Comparison of ENCODE assay signal across 8 cellular contexts in the genomic region with DNA sequence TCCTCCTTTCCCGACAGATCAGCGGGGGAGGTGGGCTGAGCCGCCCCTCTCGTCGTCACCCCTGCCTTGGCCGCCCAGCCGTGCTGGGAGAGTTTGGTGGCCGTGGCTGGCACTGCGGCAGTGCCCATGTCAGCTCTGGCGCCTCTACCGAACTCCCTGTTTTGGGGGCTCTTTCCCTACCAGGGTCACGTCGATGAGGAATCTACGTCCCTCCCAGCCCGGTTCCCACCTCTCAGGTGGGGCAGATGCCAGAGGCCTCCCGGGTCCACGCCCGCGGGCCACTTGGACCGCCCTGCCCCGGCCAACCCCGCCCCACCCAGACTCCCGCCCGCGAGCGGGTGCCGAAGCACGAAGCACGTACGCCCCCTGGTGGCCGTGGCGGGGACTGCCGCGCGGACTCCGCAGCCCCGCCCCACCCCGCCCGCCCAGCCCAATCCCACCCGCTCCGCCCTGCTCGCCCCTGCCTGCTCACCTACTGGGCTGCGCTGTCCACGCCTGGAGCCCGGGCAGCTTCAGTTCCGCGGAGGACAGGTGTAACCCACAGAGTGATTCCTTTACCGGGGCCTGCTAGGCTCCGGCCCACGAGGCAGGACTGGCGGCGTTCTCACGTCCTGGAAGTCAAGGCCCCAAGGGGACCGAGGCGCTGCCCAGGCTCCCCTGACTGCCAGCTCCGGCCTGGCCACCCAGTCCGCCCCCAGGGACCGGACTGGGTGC.
DNase-seq lines count a peak whose midpoint lies in the region; ATAC-seq and TF ChIP-seq lines count a peak whose summit lies in the region.

No MANE protein-coding gene starts in this region.

- POLR2A ChIA-PET in A673 (lab: Charles Lee; ENCODE audit: low non-redundant PET), result no interaction called here

- ATAC-seq in GM18517 (IDR thresholded peaks at IDR 0.05; ENCODE audit: unreplicated experiment) (peak; percentile 59), HG03039 (IDR thresholded peaks at IDR 0.05; ENCODE audit: unreplicated experiment) (peak; percentile 80)

- H3K27ac ChIP-seq in A673 (ENCODE audit: low read depth, low read length, poor library complexity, severe bottlenecking) (no peak overlapping the region), layer of hippocampus (ENCODE audit: low read depth, low read length) (peak overlapping the region; percentile 38)

- CTCF ChIA-PET in A673 (lab: Charles Lee), result interaction anchor here (0.5 to 1.7 kb wide), 7 partner anchors 132 to 458 kb away, joined by 3 to 6 read pairs (median 4); no protein-coding TSS in a partner anchor

- H3K4me1 ChIP-seq in A673 (ENCODE audit: insufficient read depth, low read length, poor library complexity, severe bottlenecking), result peaks cover 10% of the 10 kb centered on the region

- intact Hi-C loops in A673 (cut with micrococcal nuclease; ENCODE audit: unreplicated experiment), result loop anchor here (2.0 to 5.0 kb wide), 2 partner anchors 161 to 458 kb away; no protein-coding TSS in a partner anchor

- no peaks in the 10 kb centered on the region for H3K9me3 ChIP-seq in A673 (ENCODE audit: low read depth, low read length, poor library complexity, severe bottlenecking)

- H3K27me3 ChIP-seq in A673 (replicated peaks; ENCODE audit: insufficient read depth, low read depth, low read length, poor library complexity) (no peaks in the 10 kb centered on the region), layer of hippocampus (ENCODE audit: control insufficient read depth, insufficient read depth, low read length) (no peaks in the 10 kb centered on the region)

- peak; percentile 79 for DNase-seq in A673 (ENCODE audit: low spot score)
- peak; percentile 95 for DNase-seq in NCI-H2227 (lab: John Stamatoyannopoulos, UW; ENCODE audit: unreplicated experiment)
- DNase-seq in activated CD4-positive, alpha-beta T cell treated with anti-CD3 and anti-CD28 coated beads for 24 hours (ENCODE audit: low read depth in 2 of 2), result peak; percentile 89 to 93
- peak; percentile 69 for DNase-seq in choroid plexus epithelial cell (ENCODE audit: low read depth)
- DNase-seq in stimulated activated CD4-positive, alpha-beta T cell treated with anti-CD3 and anti-CD28 coated beads, Interleukin-1b, Interleukin-23, amount 100 ng/mL, for 24 hours (ENCODE audit: low read depth in 4 of 4, low spot score in 1 of 4), result peak; percentile 87 to 97 (median 90)

- TF ChIP-seq CTCF in A673 (conservative IDR thresholded peaks at IDR 0.05; ENCODE audit: low read depth, low read length) (peak; percentile 57), choroid plexus epithelial cell (conservative IDR thresholded peaks at IDR 0.05; ENCODE audit: low read depth, low read length) (peak; percentile 55)

- H3K36me3 ChIP-seq in A673 (ENCODE audit: insufficient read depth, low read length, poor library complexity, severe bottlenecking), result no peaks in the 10 kb centered on the region

- BruUV-seq in A673 (replicated peaks; lab: Mats Ljungman, UMichigan), result no TSS peak

- H3K4me3 ChIP-seq in A673 (ENCODE audit: low read depth, low read length, poor library complexity, severe bottlenecking) (peak overlapping the region; percentile 60), choroid plexus epithelial cell (ENCODE audit: low read depth, low read length) (peak overlapping the region; percentile 68)
